Comparison of ENCODE assay signal across 23 cellular contexts in the genomic region with DNA sequence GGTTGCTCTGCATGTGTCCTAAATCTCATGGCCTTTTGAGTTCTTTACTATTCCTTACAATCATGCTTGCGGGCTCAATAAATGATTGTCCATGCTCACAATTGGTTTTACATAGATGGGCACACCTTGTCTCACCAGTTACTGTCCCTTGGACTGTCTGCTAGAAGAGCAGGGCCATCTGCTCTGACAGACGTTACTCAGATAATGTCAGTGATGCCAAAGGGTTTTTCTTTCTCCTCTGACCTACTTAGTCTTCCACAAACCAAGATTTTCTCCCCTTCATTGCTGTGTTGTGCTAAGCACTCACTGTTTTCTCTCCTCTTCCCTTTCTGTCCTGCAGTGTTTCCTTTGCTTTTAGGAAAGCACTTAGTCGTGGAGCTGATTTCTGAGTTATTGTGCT.
"Had no signal": no experiment of that assay in that cellular context is flagged by ENCODE, and none has a peak within 500 bp of the region (broad histone marks: within the 10 kb centered on the region; RNA-seq: fewer than 3 reads in every experiment).

No MANE protein-coding gene starts in this region.

- ATAC-seq: left colon; left lung; lower lobe of right lung; naive thymus-derived CD8-positive, alpha-beta T cell; pancreas; psoas muscle; right lobe of liver; stimulated activated memory B cell treated with anti-CD40 and anti-IgM and Interleukin-4, amounts not matched to agents 10 μg/mL and 1 μg/mL and 100 μg/mL, for 72 hours; stimulated activated naive CD8-positive, alpha-beta T cell treated with anti-CD3 and anti-CD28 coated beads, Interleukin-15, amount 100 ng/mL, for 72 hours had no signal

- DNase-seq: immature natural killer cell; kidney; left colon; left lung; lower lobe of right lung; mesenchymal stem cell; naive thymus-derived CD8-positive, alpha-beta T cell; nucleus accumbens; pancreas; psoas muscle; right lobe of liver; stimulated activated CD4-positive, alpha-beta T cell treated with anti-CD3 and anti-CD28 coated beads, Interleukin-1b, Interleukin-23, amount 100 ng/mL, for 48 hours; stimulated activated CD4-positive, alpha-beta T cell treated with anti-CD3 and anti-CD28 coated beads, Interleukin-2, amount 100 ng/mL, for 48 hours; stimulated activated CD4-positive, alpha-beta T cell treated with anti-CD3 and anti-CD28 coated beads, Interleukin-4, amount 100 ng/mL, for 4 hours; stimulated activated CD8-positive, alpha-beta memory T cell treated with anti-CD3 and anti-CD28 coated beads, Interleukin-4, amount 100 ng/mL, for 48 hours; stimulated activated naive CD4-positive, alpha-beta T cell treated with Interleukin-2 at 50 U/mL for 16 hours; stimulated activated naive CD8-positive, alpha-beta T cell treated with anti-CD3 and anti-CD28 coated beads, Interleukin-15, amount 100 ng/mL, for 72 hours; substantia nigra; uterus had no signal

- H3K9me3 ChIP-seq: lower lobe of right lung, pancreas, psoas muscle, right atrium auricular region, right lobe of liver, uterus had no signal

- H3K4me2 ChIP-seq: smooth muscle cell had no signal

- H3K4me1 ChIP-seq: left lung, lower lobe of right lung, pancreas, psoas muscle, right atrium auricular region, right lobe of liver, tibial nerve, uterus had no signal

- H3K36me3 ChIP-seq: left lung, lower lobe of right lung, pancreas, right atrium auricular region, right lobe of liver, tibial nerve, uterus had no signal

- H3K27ac ChIP-seq: left lung, lower lobe of right lung, pancreas, psoas muscle, right atrium auricular region, right lobe of liver, tibial nerve, uterus had no signal

- H3K4me3 ChIP-seq: left lung, lower lobe of right lung, pancreas, psoas muscle, right atrium auricular region, right lobe of liver, smooth muscle cell, tibial nerve, uterus had no signal

- H3K27me3 ChIP-seq: left lung, pancreas, right atrium auricular region, right lobe of liver, tibial nerve, uterus had no signal
